1 cellular context compared by ENCODE assay signal in genomic region chr9:116544896-116545295, GRCh38.
TF ChIP-seq lines count a peak whose summit lies in the region.

No MANE protein-coding gene starts in this region.

TF ChIP-seq in A549, 52 proteins besides CTCF, POLR2A, EP300 and RAD21 (continued from another document):
- TF ChIP-seq EHMT2 (IDR thresholded peaks at IDR 0.05; ENCODE audit: low read depth) (no peak), ZC3H11A (IDR thresholded peaks at IDR 0.05) (no peak), HES2 (IDR thresholded peaks at IDR 0.05) (no peak)
